18 cellular contexts compared by ENCODE assay signal in genomic region chr2:49222975-49223528, GRCh38.
DNase-seq lines count a peak whose midpoint lies in the region; TF ChIP-seq lines count a peak whose summit lies in the region.
"Had no signal": no experiment of that assay in that cellular context is flagged by ENCODE, and none has a peak within 500 bp of the region (broad histone marks: within the 10 kb centered on the region; RNA-seq: fewer than 3 reads in every experiment).

No MANE protein-coding gene starts in this region.

- H3K79me2 ChIP-seq in H9 (ENCODE audit: insufficient read depth, low read length): no peaks in the 10 kb centered on the region

- no peak overlapping the region for H2AK5ac ChIP-seq in H9 (ENCODE audit: insufficient read length, low read length)

- no peak overlapping the region for H2BK120ac ChIP-seq in H9 (ENCODE audit: low read depth, low read length, poor library complexity, severe bottlenecking)

- H3K9me3 ChIP-seq in adipocyte (ENCODE audit: control insufficient read depth, low read length): no peaks in the 10 kb centered on the region
- H3K9me3 ChIP-seq in ovary: no peaks in the 10 kb centered on the region
- no peaks in the 10 kb centered on the region for H3K9me3 ChIP-seq in H9 (ENCODE audit: control insufficient read depth, low read depth, low read length)
- H3K9me3 ChIP-seq: SJCRH30 had no signal

- no peak overlapping the region for H4K5ac ChIP-seq in H9 (ENCODE audit: insufficient read length, low read depth, low read length)

- no peaks in the 10 kb centered on the region for H3K79me1 ChIP-seq in H9 (ENCODE audit: insufficient read depth, low read depth, low read length, poor library complexity, severe bottlenecking)

- no peak overlapping the region for H3K23ac ChIP-seq in H9 (ENCODE audit: insufficient read length, low read depth, low read length)

- H3K14ac ChIP-seq in H9 (ENCODE audit: insufficient read depth, low read length): no peak overlapping the region

- no peak overlapping the region for H2BK15ac ChIP-seq in H9 (ENCODE audit: low read depth, low read length)

- no peak overlapping the region for H2BK20ac ChIP-seq in H9 (ENCODE audit: low read depth, low read length, poor library complexity, severe bottlenecking)

- no peaks in the 10 kb centered on the region for H3K27me3 ChIP-seq in adipocyte (replicated peaks; ENCODE audit: control insufficient read depth, insufficient read depth, low read length)
- H3K27me3 ChIP-seq in ovary: no peaks in the 10 kb centered on the region
- no peaks in the 10 kb centered on the region for H3K27me3 ChIP-seq in H9 (ENCODE audit: insufficient read depth, low read length)
- H3K27me3 ChIP-seq: SJCRH30 had no signal

- peaks cover 11 to 12% of the 10 kb centered on the region in 2 experiments for H3K4me1 Mint-ChIP-seq in H9

- no peak overlapping the region for H3T11ph ChIP-seq in H9 (ENCODE audit: low read length)

- H3K23me2 ChIP-seq in H9 (ENCODE audit: insufficient read length, low read depth, low read length, poor library complexity, severe bottlenecking): no peaks in the 10 kb centered on the region

- no peak overlapping the region for H2BK12ac ChIP-seq in H9 (ENCODE audit: insufficient read length, low read depth, low read length)

- H3K4me3 ChIP-seq in AG10803 (ENCODE audit: low read length) (no peak overlapping the region), adipocyte (ENCODE audit: low read length) (no peak overlapping the region), fibroblast of pulmonary artery (replicated peaks; ENCODE audit: low read depth, low read length) (no peak overlapping the region), ovary (no peak overlapping the region)
- H3K4me3 ChIP-seq: SJCRH30 had no signal

- H3K9me3 Mint-ChIP-seq in H9: no peaks in the 10 kb centered on the region

- no peak overlapping the region for H3K4me3 Mint-ChIP-seq in H9

- no peak overlapping the region for H3K4ac ChIP-seq in H9 (ENCODE audit: low read depth, low read length)

- no peak overlapping the region for H3K18ac ChIP-seq in H9 (ENCODE audit: insufficient read length, low read depth, low read length)

- TF ChIP-seq EP300 in ovary (IDR thresholded peaks at IDR 0.05): no peak

- no peak overlapping the region for H2AFZ ChIP-seq in H9 (ENCODE audit: low read length)

- no peak overlapping the region for H3K27ac ChIP-seq in ovary
- no peak overlapping the region for H3K27ac ChIP-seq in H9 (ENCODE audit: insufficient read length, low read depth, low read length)
- H3K27ac ChIP-seq: SJCRH30 had no signal

- intact Hi-C loops in ovary (cut with DNase I): no loop called here

- no peaks in the 10 kb centered on the region for H3K36me3 ChIP-seq in adipocyte (ENCODE audit: control insufficient read depth, insufficient read depth, low read length, severe bottlenecking)
- H3K36me3 ChIP-seq in ovary: no peaks in the 10 kb centered on the region
- H3K36me3 ChIP-seq: SJCRH30 had no signal

- no peaks in the 10 kb centered on the region for H4K20me1 ChIP-seq in H9 (ENCODE audit: control insufficient read depth, insufficient read depth, insufficient read length)

- no peaks in the 10 kb centered on the region for H3K36me3 Mint-ChIP-seq in H9 (ENCODE audit: insufficient read depth in 1 of 3, low read depth in 3 of 3)

- H3K9ac ChIP-seq in adipocyte (ENCODE audit: low read length) (peak overlapping the region; percentile 14), H9 (ENCODE audit: extremely low read depth, insufficient read length, low read length) (no peak overlapping the region)

- DNase-seq in AG10803 (ENCODE audit: low read depth) (peak; percentile 26), adipocyte (ENCODE audit: low read depth) (no peak), fibroblast of pulmonary artery (ENCODE audit: low read depth) (peak; percentile 11), stromal cell of bone marrow (ENCODE audit: low read depth) (peak; percentile 27), ovary (no peak), H9 (no peak), glomerular visceral epithelial cell (ENCODE audit: extremely low spot score) (no peak)
- DNase-seq: ACHN, Calu3, GF-D8, KBM-7, NCI-H1105 treated with DMSO at 0.1 percent for 48 hours, NCI-H146, NCI-H1930, NCI-H2107, NCI-H524, NCI-H774, SJCRH30 had no signal

- H2BK5ac ChIP-seq in H9 (ENCODE audit: insufficient read length, low read length): no peak overlapping the region

- 73 to 89% (median 77%) methylated on average over 3 of the region's 3 CpGs for WGBS in ovary, 3 donors
- WGBS in H9 (ENCODE audit: extremely low coverage, insufficient read length, low lambda C conversion rate): no CpG with 5 or more reads among the region's 3 CpGs

- no peaks in the 10 kb centered on the region for H3K27me3 Mint-ChIP-seq in H9 (ENCODE audit: low read depth)

- no peak overlapping the region for H3K4me2 ChIP-seq in H9 (ENCODE audit: insufficient read depth, insufficient read length, low read length)

- no peak overlapping the region for H4K8ac ChIP-seq in H9 (replicated peaks; ENCODE audit: insufficient read length, low read depth, low read length)

- H4K91ac ChIP-seq in H9 (ENCODE audit: insufficient read length, low read depth, low read length): no peak overlapping the region

- no peak overlapping the region for H3K27ac Mint-ChIP-seq in H9

- no peak overlapping the region for H3K56ac ChIP-seq in H9 (ENCODE audit: insufficient read length, low read depth, low read length)

- TF ChIP-seq POLR2A in ovary (IDR thresholded peaks at IDR 0.05): no peak

- no peak for TF ChIP-seq CTCF in AG10803 (conservative IDR thresholded peaks at IDR 0.05; ENCODE audit: low read length)
- TF ChIP-seq CTCF in fibroblast of pulmonary artery (IDR thresholded peaks at IDR 0.05; ENCODE audit: low read length, missing control alignments): no peak
- no peak for TF ChIP-seq CTCF in ovary (IDR thresholded peaks at IDR 0.05)
- TF ChIP-seq CTCF in H9 (conservative IDR thresholded peaks at IDR 0.05): no peak

- peaks cover 46% of the 10 kb centered on the region for H3K4me1 ChIP-seq in adipocyte (ENCODE audit: control insufficient read depth, insufficient read depth, low read length)
- H3K4me1 ChIP-seq in ovary (ENCODE audit: insufficient read depth): no peaks in the 10 kb centered on the region
- H3K4me1 ChIP-seq in H9 (ENCODE audit: insufficient read depth, low read length): no peaks in the 10 kb centered on the region; the same call in 1 of the 2 replicates
- H3K4me1 ChIP-seq: SJCRH30 had no signal

Comparison
In these comparisons a context has a peak if more than half of its experiments do, and no peak if none do; other contexts are left out.
1. DNase-seq: peak in AG10803 (single experiment), fibroblast of pulmonary artery (single experiment) and stromal cell of bone marrow (single experiment); none in adipocyte (single experiment), ovary (0 of 5), H9 (single experiment) and glomerular visceral epithelial cell (single experiment).